Comparison of ENCODE assay signal across 8 cellular contexts in genomic region chr3:127970966-127971592, GRCh38. TPM values are rescaled to one million over a fixed set of nuclear protein-coding genes. Genes with fewer than 3 reads are reported as not detected.
A peak's percentile ranks its signal among the peaks of the same experiment; 100 is the strongest.
DNase-seq lines count a peak whose midpoint lies in the region; ATAC-seq and TF ChIP-seq lines count a peak whose summit lies in the region.

No MANE protein-coding gene starts in this region.

- no peaks in the 10 kb centered on the region for H3K4me1 ChIP-seq in trophoblast cell (ENCODE audit: control insufficient read depth in 1 of 2, insufficient read depth in 2 of 2, low read length in 2 of 2)

- no peak overlapping the region for H2BK5ac ChIP-seq in trophoblast cell (ENCODE audit: low read depth, low read length, poor library complexity)

- no peak overlapping the region for H2AK5ac ChIP-seq in trophoblast cell (ENCODE audit: low read length)

- no peaks in the 10 kb centered on the region for H3K79me2 ChIP-seq in trophoblast cell (ENCODE audit: control insufficient read depth, insufficient read depth, low read length, poor library complexity)

- POLR2A ChIA-PET in CD4-positive, alpha-beta T cell (lab: Charles Lee): no interaction called here

- H2BK120ac ChIP-seq in trophoblast cell (ENCODE audit: insufficient read depth, low read length, poor library complexity): no peak overlapping the region

- no peak for ATAC-seq in CD4-positive, alpha-beta T cell (ENCODE audit: poor library complexity)
- ATAC-seq in GM19395 (IDR thresholded peaks at IDR 0.05; ENCODE audit: unreplicated experiment) (no peak), GM18858 (IDR thresholded peaks at IDR 0.05; ENCODE audit: unreplicated experiment) (no peak)

- H4K12ac ChIP-seq in trophoblast cell (ENCODE audit: low read depth, low read length): no peak overlapping the region

- H3K9ac ChIP-seq in trophoblast cell (ENCODE audit: low read length): no peak overlapping the region

- no peak overlapping the region for H3K27ac Mint-ChIP-seq in CD4-positive, alpha-beta T cell

- peaks cover 15% of the 10 kb centered on the region for H3K27me3 Mint-ChIP-seq in CD4-positive, alpha-beta T cell

- TF ChIP-seq CTCF in CD4-positive, alpha-beta T cell (IDR thresholded peaks at IDR 0.05): peak; percentile 56
- TF ChIP-seq CTCF in WERI-Rb-1 (IDR thresholded peaks at IDR 0.05; ENCODE audit: low read depth, low read length): peak; percentile 87

- no peak overlapping the region for H3K18ac ChIP-seq in trophoblast cell (ENCODE audit: low read length)

- CTCF ChIA-PET in CD4-positive, alpha-beta T cell (lab: Charles Lee): no interaction called here

- no peaks in the 10 kb centered on the region for H3K9me3 Mint-ChIP-seq in CD4-positive, alpha-beta T cell

- H3K14ac ChIP-seq in trophoblast cell (ENCODE audit: low read length): no peak overlapping the region

- no peak overlapping the region for H3K4me2 ChIP-seq in trophoblast cell (ENCODE audit: low read length)

- H3K4me3 ChIP-seq in WERI-Rb-1 (ENCODE audit: low read depth, low read length) (no peak overlapping the region), trophoblast cell (ENCODE audit: low read depth, low read length) (no peak overlapping the region)

- no peaks in the 10 kb centered on the region for H3K9me3 ChIP-seq in CD4-positive, alpha-beta T cell (ENCODE audit: control insufficient read depth, low read length)
- H3K9me3 ChIP-seq in WERI-Rb-1 (ENCODE audit: severe bottlenecking) (no peaks in the 10 kb centered on the region), trophoblast cell (ENCODE audit: insufficient read depth, low read depth, low read length) (no peaks in the 10 kb centered on the region)

- H4K91ac ChIP-seq in trophoblast cell (ENCODE audit: low read depth, low read length): no peak overlapping the region

- H3K36me3 Mint-ChIP-seq in CD4-positive, alpha-beta T cell (ENCODE audit: low read depth): no peaks in the 10 kb centered on the region

- intact Hi-C loops in CD4-positive, alpha-beta T cell (cut with DNase I, micrococcal nuclease): loop anchor here in 1 of 2 experiments (1.0 kb wide), 2 partner anchors 319 to 396 kb away; no protein-coding TSS in a partner anchor

- no CpG with 5 or more reads among the region's 4 CpGs for WGBS in trophoblast cell (ENCODE audit: extremely low coverage, insufficient coverage, insufficient read length)

- H3K27ac ChIP-seq in CD4-positive, alpha-beta T cell (ENCODE audit: low read depth, low read length): no peak overlapping the region
- no peak overlapping the region for H3K27ac ChIP-seq in WERI-Rb-1
- H3K27ac ChIP-seq in trophoblast cell (ENCODE audit: low read depth, low read length): no peak overlapping the region

- no peak overlapping the region for H4K8ac ChIP-seq in trophoblast cell (ENCODE audit: low read depth, low read length)

- no peak overlapping the region for H2AFZ ChIP-seq in trophoblast cell (ENCODE audit: insufficient read depth, low read length, poor library complexity)

- no peaks in the 10 kb centered on the region for H3K79me1 ChIP-seq in trophoblast cell (ENCODE audit: low read length)

- peak in 1 of 10 experiments; percentile 1 for DNase-seq in CD4-positive, alpha-beta T cell
- DNase-seq in GM19240 (ENCODE audit: insufficient read length, low spot score): peak; percentile 19
- peak; percentile 45 for DNase-seq in NCI-H2029 treated with DMSO at 0.1 percent for 48 hours (lab: John Stamatoyannopoulos, UW)
- DNase-seq in WERI-Rb-1: peak; percentile 55
- peak; percentile 58 for DNase-seq in glomerular visceral epithelial cell (ENCODE audit: extremely low spot score)
- peak; percentile 43 to 77 for DNase-seq in trophoblast cell

- H3K27me3 ChIP-seq in CD4-positive, alpha-beta T cell (ENCODE audit: control insufficient read depth, insufficient read depth, low read length): peaks cover 4% of the 10 kb centered on the region
- H3K27me3 ChIP-seq in WERI-Rb-1 (ENCODE audit: insufficient read depth, low read depth, severe bottlenecking) (no peaks in the 10 kb centered on the region), trophoblast cell (ENCODE audit: insufficient read depth, low read length) (no peaks in the 10 kb centered on the region)

- H3K36me3 ChIP-seq in WERI-Rb-1 (no peaks in the 10 kb centered on the region), trophoblast cell (ENCODE audit: control insufficient read depth in 1 of 2, insufficient read depth in 2 of 2, low read length in 2 of 2) (no peaks in the 10 kb centered on the region)

- no peak overlapping the region for H3K4me3 Mint-ChIP-seq in CD4-positive, alpha-beta T cell

- H3K4me1 Mint-ChIP-seq in CD4-positive, alpha-beta T cell (ENCODE audit: low read depth): no peaks in the 10 kb centered on the region

- H3K4ac ChIP-seq in trophoblast cell (ENCODE audit: low read depth, low read length): no peak overlapping the region

- no peak overlapping the region for H3K23ac ChIP-seq in trophoblast cell (ENCODE audit: low read length)

- H2BK12ac ChIP-seq in trophoblast cell (ENCODE audit: low read length): no peak overlapping the region

RNA-seq across cellular contexts. Expression of gene KBTBD12, which starts 56.0 kb away (rescaled TPM):
- total RNA-seq in CD4-positive, alpha-beta T cell: not detected
- not detected in 2 replicates for polyA plus RNA-seq in trophoblast cell (2013)
